In the genomic region with DNA sequence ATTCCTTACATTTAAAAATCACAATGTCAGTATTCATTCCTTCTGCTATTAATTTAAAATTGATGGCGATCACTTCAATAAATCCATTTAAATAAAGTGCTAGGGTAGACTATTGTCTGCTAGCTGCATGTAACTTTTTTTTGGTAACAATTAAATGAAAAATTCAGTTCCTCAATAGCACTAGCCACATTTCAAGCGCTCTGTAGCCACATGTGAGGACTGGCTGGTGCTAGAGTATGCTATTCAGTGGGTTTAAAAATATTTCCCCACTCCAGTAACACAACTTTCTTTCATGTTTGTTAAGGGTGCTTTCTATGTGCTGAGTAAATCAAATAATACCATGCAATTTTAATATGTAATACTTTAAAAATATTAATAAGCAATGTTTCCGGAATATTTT, we compare ENCODE assay signal across 7 cellular contexts.
A peak's percentile ranks its signal among the peaks of the same experiment; 100 is the strongest.
DNase-seq lines count a peak whose midpoint lies in the region; ATAC-seq and TF ChIP-seq lines count a peak whose summit lies in the region.

No MANE protein-coding gene starts in this region.

- no peaks in the 10 kb centered on the region for H3K9me3 Mint-ChIP-seq in osteocyte (ENCODE audit: unreplicated experiment)

- ATAC-seq in GM18498 (IDR thresholded peaks at IDR 0.05; ENCODE audit: unreplicated experiment) (peak; percentile 33), HG02938 (IDR thresholded peaks at IDR 0.05; ENCODE audit: unreplicated experiment) (peak; percentile 31), GM21619 (IDR thresholded peaks at IDR 0.05; ENCODE audit: unreplicated experiment) (no peak)

- peak; percentile 17 for DNase-seq in SW480 (ENCODE audit: low spot score)
- DNase-seq in fibroblast of mammary gland (ENCODE audit: low read depth) = peak; percentile 30
- DNase-seq in osteocyte (ENCODE audit: extremely low spot score, unreplicated experiment) = no peak
- no peak for DNase-seq in effector CD4-positive, alpha-beta T cell

- H3K27me3 Mint-ChIP-seq in osteocyte (ENCODE audit: unreplicated experiment) = peaks cover 16% of the 10 kb centered on the region

- H3K4me3 ChIP-seq in fibroblast of mammary gland (ENCODE audit: control insufficient read depth, low read depth, low read length) = peak overlapping the region; percentile 68

- H3K27ac Mint-ChIP-seq in osteocyte (ENCODE audit: unreplicated experiment) = peak overlapping the region; percentile 43

- TF ChIP-seq CTCF in fibroblast of mammary gland (conservative IDR thresholded peaks at IDR 0.05; ENCODE audit: control insufficient read depth, insufficient read depth, low read depth, low read length) (no peak), osteocyte (IDR thresholded peaks at IDR 0.05) (no peak)

- H3K4me1 Mint-ChIP-seq in osteocyte (ENCODE audit: unreplicated experiment) = peaks cover 18% of the 10 kb centered on the region

- H3K4me3 Mint-ChIP-seq in osteocyte (ENCODE audit: unreplicated experiment) = peak overlapping the region; percentile 94

- H3K36me3 Mint-ChIP-seq in osteocyte (ENCODE audit: unreplicated experiment) = peaks cover 10% of the 10 kb centered on the region

Comparison
In these comparisons a context has a peak if more than half of its experiments do, and no peak if none do; other contexts are left out.
1. DNase-seq: peak in SW480 (single experiment) and fibroblast of mammary gland (single experiment); none in osteocyte (single experiment) and effector CD4-positive, alpha-beta T cell (single experiment).